In the genomic region with DNA sequence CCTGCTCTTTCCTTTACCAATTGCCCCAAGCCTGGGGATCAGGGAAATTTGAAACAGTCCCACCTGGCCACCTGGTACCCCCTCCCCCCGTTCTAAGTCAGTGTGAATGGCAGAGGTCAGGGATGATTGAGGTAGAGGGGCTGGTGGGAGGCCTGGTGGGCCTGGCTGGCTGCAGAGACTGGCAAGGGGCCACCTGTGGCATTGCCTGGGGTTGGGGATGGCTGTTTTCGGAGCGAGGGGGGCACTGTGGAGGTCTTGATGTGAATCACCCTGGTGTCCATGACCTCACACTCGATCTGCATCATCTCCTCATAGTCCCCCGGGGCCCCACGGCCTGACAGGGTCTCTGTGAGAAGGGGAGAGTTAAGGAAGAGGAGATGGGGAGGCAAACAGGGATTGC, we compare ENCODE assay signal across 1 cellular context.
TF ChIP-seq lines count a peak whose summit lies in the region.

No MANE protein-coding gene starts in this region.

TF ChIP-seq in GM12878, 131 proteins besides CTCF, POLR2A, EP300 and RAD21:
- no peak for TF ChIP-seq STAT3 (IDR thresholded peaks at IDR 0.05; ENCODE audit: low read depth, low read length)
- TF ChIP-seq SMC3 (IDR thresholded peaks at IDR 0.05; ENCODE audit: borderline replicate concordance, low read length): no peak
- no peak for TF ChIP-seq CEBPB (IDR thresholded peaks at IDR 0.05; ENCODE audit: borderline replicate concordance in 1 of 2, low read depth in 2 of 2, low read length in 2 of 2)
TF ChIP-seq in GM12878: peak in this region for 0.
